20 cellular contexts compared by ENCODE assay signal in genomic region chr3:131494706-131495105, GRCh38.
"Had no signal": no experiment of that assay in that cellular context is flagged by ENCODE, and none has a peak within 500 bp of the region (broad histone marks: within the 10 kb centered on the region; RNA-seq: fewer than 3 reads in every experiment).

No MANE protein-coding gene starts in this region.

- H3K27me3 Mint-ChIP-seq: activated CD4-positive, alpha-beta memory T cell treated with anti-CD3 and anti-CD28 coated beads for 36 hours; activated naive CD8-positive, alpha-beta T cell treated with anti-CD3 and anti-CD28 coated beads, Interleukin-2, amount 10 ng/mL, durations not matched to agents 7 days and 5 days had no signal

- H3K9me3 Mint-ChIP-seq: activated CD4-positive, alpha-beta memory T cell treated with anti-CD3 and anti-CD28 coated beads for 36 hours; activated naive CD4-positive, alpha-beta T cell treated with anti-CD3 and anti-CD28 coated beads for 36 hours; activated naive CD8-positive, alpha-beta T cell treated with anti-CD3 and anti-CD28 coated beads, Interleukin-2, amount 10 ng/mL, durations not matched to agents 7 days and 5 days; activated T-cell treated with anti-CD3 and anti-CD28 coated beads, Interleukin-2, amount 50 U/mL, for 72 hours; stimulated activated effector memory CD8-positive, alpha-beta T cell treated with anti-CD3 and anti-CD28 coated beads, Interleukin-12 subunit alpha, Interleukin-12 subunit beta, amount 100 ng/mL, for 72 hours had no signal

- H3K27ac ChIP-seq: epithelial cell of prostate, right lobe of liver, stomach, suprapubic skin, tibial nerve had no signal

- H3K4me1 ChIP-seq: right lobe of liver, stomach, suprapubic skin, tibial nerve had no signal

- H3K4me3 ChIP-seq: mucosa of descending colon, right lobe of liver, stomach, suprapubic skin, tibial nerve had no signal

- H3K27ac Mint-ChIP-seq: activated CD4-positive, alpha-beta memory T cell treated with anti-CD3 and anti-CD28 coated beads for 36 hours; activated naive CD4-positive, alpha-beta T cell treated with anti-CD3 and anti-CD28 coated beads for 36 hours; activated naive CD8-positive, alpha-beta T cell treated with anti-CD3 and anti-CD28 coated beads, Interleukin-2, amount 10 ng/mL, durations not matched to agents 7 days and 5 days; stimulated activated effector memory CD8-positive, alpha-beta T cell treated with anti-CD3 and anti-CD28 coated beads, Interleukin-12 subunit alpha, Interleukin-12 subunit beta, amount 100 ng/mL, for 72 hours had no signal

- DNase-seq: activated CD4-positive, alpha-beta memory T cell treated with anti-CD3 and anti-CD28 coated beads for 36 hours; activated CD4-positive, alpha-beta T cell treated with anti-CD3 and anti-CD28 coated beads for 48 hours; activated effector memory CD4-positive, alpha-beta T cell treated with Interleukin-2 at 50 U/mL for 16 hours; activated naive CD4-positive, alpha-beta T cell treated with anti-CD3 and anti-CD28 coated beads for 36 hours; activated naive CD8-positive, alpha-beta T cell treated with anti-CD3 and anti-CD28 coated beads, Interleukin-2, amount 10 ng/mL, durations not matched to agents 7 days and 5 days; activated T-cell treated with anti-CD3 and anti-CD28 coated beads, Interleukin-2, amount 50 U/mL, for 72 hours; amniotic stem cell; cerebellar nuclear complex; cortex of kidney; foreskin fibroblast; mucosa of descending colon; occipital lobe; right lobe of liver; small intestine; stimulated activated CD4-positive, alpha-beta T cell treated with anti-CD3 and anti-CD28 coated beads, Interleukin-2, amount 100 ng/mL, for 24 hours; stomach had no signal

- H3K9me3 ChIP-seq: mucosa of descending colon, right lobe of liver, stomach, suprapubic skin, tibial nerve had no signal

- H3K27me3 ChIP-seq: right lobe of liver, stomach, suprapubic skin, tibial nerve had no signal

- H3K4me3 Mint-ChIP-seq: activated CD4-positive, alpha-beta memory T cell treated with anti-CD3 and anti-CD28 coated beads for 36 hours; activated naive CD4-positive, alpha-beta T cell treated with anti-CD3 and anti-CD28 coated beads for 36 hours; activated naive CD8-positive, alpha-beta T cell treated with anti-CD3 and anti-CD28 coated beads, Interleukin-2, amount 10 ng/mL, durations not matched to agents 7 days and 5 days; activated T-cell treated with anti-CD3 and anti-CD28 coated beads, Interleukin-2, amount 50 U/mL, for 72 hours; stimulated activated effector memory CD8-positive, alpha-beta T cell treated with anti-CD3 and anti-CD28 coated beads, Interleukin-12 subunit alpha, Interleukin-12 subunit beta, amount 100 ng/mL, for 72 hours had no signal
